ENCODE assay signal across 20 cellular contexts in genomic region chr3:152578769-152579168, GRCh38.
A peak's percentile ranks its signal among the peaks of the same experiment; 100 is the strongest.
DNase-seq lines count a peak whose midpoint lies in the region; ATAC-seq, FAIRE-seq and TF ChIP-seq lines count a peak whose summit lies in the region.
"Had no signal": no experiment of that assay in that cellular context is flagged by ENCODE, and none has a peak within 500 bp of the region (broad histone marks: within the 10 kb centered on the region; RNA-seq: fewer than 3 reads in every experiment).

No MANE protein-coding gene starts in this region.

- peak; percentile 13 for FAIRE-seq in A549 (lab: Jason Lieb, UNC)
- FAIRE-seq: A204.1, D721Med, G401.6, GM12891, GM18507 had no signal

- no peaks in the 10 kb centered on the region for H4K20me1 ChIP-seq in IMR-90 (ENCODE audit: insufficient read depth, low read length)
- no peaks in the 10 kb centered on the region for H4K20me1 ChIP-seq in osteoblast (ENCODE audit: insufficient read depth, low read length)
- H4K20me1 ChIP-seq: BLaER1 treated with 17β-estradiol and CSF1 and Interleukin-3, amounts not matched to agents 10 nM and 100 nM had no signal

- no peak overlapping the region for H4K8ac ChIP-seq in IMR-90 (ENCODE audit: low read depth in 2 of 2, low read length in 2 of 2)

- H4K5ac ChIP-seq in IMR-90 (ENCODE audit: low read depth, low read length), result no peak overlapping the region

- H2AK9ac ChIP-seq in IMR-90 (replicated peaks; ENCODE audit: low read depth, low read length, poor library complexity), result no peak overlapping the region

- POLR2A ChIA-PET in A549 (lab: Yijun Ruan, JAX), result no interaction called here
- POLR2A ChIA-PET in IMR-90 (lab: Charles Lee; ENCODE audit: unreplicated experiment), result no interaction called here

- H3K36me3 ChIP-seq in IMR-90 (ENCODE audit: control insufficient read depth, insufficient read depth, low read length) (no peaks in the 10 kb centered on the region), osteoblast (ENCODE audit: insufficient read depth, low read length) (no peaks in the 10 kb centered on the region)
- H3K36me3 ChIP-seq: BLaER1 treated with 17β-estradiol and CSF1 and Interleukin-3, amounts not matched to agents 10 nM and 100 nM had no signal

- TF ChIP-seq EP300 in A549 (IDR thresholded peaks at IDR 0.05), result no peak

- no peak overlapping the region for H3K4ac ChIP-seq in IMR-90 (ENCODE audit: low read depth, low read length)

- ATAC-seq in A549 (no peak), IMR-90 (ENCODE audit: low read depth) (no peak), GM18505 (IDR thresholded peaks at IDR 0.05; ENCODE audit: unreplicated experiment) (no peak)
- ATAC-seq: CD8-positive, alpha-beta T cell had no signal

- H3K18ac ChIP-seq in IMR-90 (ENCODE audit: low read depth, low read length), result no peak overlapping the region

- no peaks in the 10 kb centered on the region for H3K79me2 ChIP-seq in osteoblast (ENCODE audit: insufficient read depth, low read length)

- H3K4me1 ChIP-seq in A549 (no peaks in the 10 kb centered on the region), IMR-90 (ENCODE audit: control insufficient read depth, insufficient read depth, low read length) (no peaks in the 10 kb centered on the region), osteoblast (ENCODE audit: insufficient read depth, low read length) (peaks cover 6% of the 10 kb centered on the region)
- H3K4me1 ChIP-seq: Caco-2 had no signal

- CTCF ChIA-PET in A549 (lab: Yijun Ruan, JAX), result no interaction called here
- CTCF ChIA-PET in IMR-90 (lab: Yijun Ruan, JAX), result no interaction called here

- H3K4me3 ChIP-seq in A549 (no peak overlapping the region), IMR-90 (ENCODE audit: insufficient read depth, low read depth, low read length) (no peak overlapping the region), fibroblast of villous mesenchyme (ENCODE audit: low read depth, low read length) (no peak overlapping the region), osteoblast (ENCODE audit: insufficient read depth, low read length) (no peak overlapping the region)
- H3K4me3 ChIP-seq: BLaER1 treated with 17β-estradiol and CSF1 and Interleukin-3, amounts not matched to agents 10 nM and 100 nM had no signal

- H3K23ac ChIP-seq in IMR-90 (ENCODE audit: low read depth, low read length), result no peak overlapping the region

- no peak for TF ChIP-seq CTCF in A549 (IDR thresholded peaks at IDR 0.05)
- no peak for TF ChIP-seq CTCF in IMR-90 (conservative IDR thresholded peaks at IDR 0.05; ENCODE audit: low read depth, low read length)
- TF ChIP-seq CTCF in fibroblast of villous mesenchyme (IDR thresholded peaks at IDR 0.05; ENCODE audit: insufficient read depth, low read depth, low read length), result no peak
- TF ChIP-seq CTCF in osteoblast (IDR thresholded peaks at IDR 0.05; ENCODE audit: extremely low read depth, low read depth, low read length), result no peak

- H2AFZ ChIP-seq in IMR-90 (replicated peaks; ENCODE audit: low read length, poor library complexity) (no peak overlapping the region), osteoblast (ENCODE audit: low read length) (no peak overlapping the region)

- H2BK20ac ChIP-seq in IMR-90 (ENCODE audit: low read depth, low read length), result no peak overlapping the region

- no peak overlapping the region for H3K56ac ChIP-seq in IMR-90 (ENCODE audit: extremely low read depth, insufficient read depth, low read length)

- H3K14ac ChIP-seq in IMR-90 (replicated peaks; ENCODE audit: low read depth, low read length), result no peak overlapping the region

- H3K4me2 ChIP-seq in A549 (no peak overlapping the region), IMR-90 (ENCODE audit: low read depth, low read length) (no peak overlapping the region), osteoblast (ENCODE audit: insufficient read depth, low read length) (no peak overlapping the region)
- H3K4me2 ChIP-seq: BLaER1 treated with 17β-estradiol and CSF1 and Interleukin-3, amounts not matched to agents 10 nM and 100 nM had no signal

- H3K27me3 ChIP-seq in IMR-90 (ENCODE audit: control insufficient read depth, insufficient read depth, low read length) (peaks cover 3% of the 10 kb centered on the region), osteoblast (ENCODE audit: insufficient read depth, low read length) (peaks cover 2% of the 10 kb centered on the region)
- H3K27me3 ChIP-seq: BLaER1 treated with 17β-estradiol and CSF1 and Interleukin-3, amounts not matched to agents 10 nM and 100 nM had no signal

- no peaks in the 10 kb centered on the region for H3K9me3 ChIP-seq in A549
- no peaks in the 10 kb centered on the region for H3K9me3 ChIP-seq in IMR-90 (ENCODE audit: control insufficient read depth, insufficient read depth, low read length)
- H3K9me3 ChIP-seq in osteoblast (ENCODE audit: low read depth, low read length), result no peaks in the 10 kb centered on the region
- H3K9me3 ChIP-seq: BLaER1 treated with 17β-estradiol and CSF1 and Interleukin-3, amounts not matched to agents 10 nM and 100 nM; Caco-2 had no signal

- no TSS peak for BruUV-seq in IMR-90 (replicated peaks; lab: Mats Ljungman, UMichigan)

- H3K27ac ChIP-seq in A549 (no peak overlapping the region), IMR-90 (ENCODE audit: insufficient read depth, low read length) (no peak overlapping the region), osteoblast (ENCODE audit: low read depth, low read length) (no peak overlapping the region)
- H3K27ac ChIP-seq: BLaER1 treated with 17β-estradiol and CSF1 and Interleukin-3, amounts not matched to agents 10 nM and 100 nM; C4-2B had no signal

- no peak overlapping the region for H2AK5ac ChIP-seq in IMR-90 (ENCODE audit: low read depth, low read length)

- no peak overlapping the region for H2BK120ac ChIP-seq in IMR-90 (ENCODE audit: low read depth, low read length)

- no peak overlapping the region for H2BK15ac ChIP-seq in IMR-90 (ENCODE audit: low read depth, low read length)

- no peaks in the 10 kb centered on the region for H3K79me1 ChIP-seq in IMR-90 (ENCODE audit: low read depth in 1 of 2, low read length in 2 of 2)

- no peak for DNase-seq in A549 (ENCODE audit: low read depth in 1 of 2, low spot score in 1 of 2)
- no peak for DNase-seq in IMR-90
- DNase-seq in fibroblast of villous mesenchyme (ENCODE audit: low read depth), result peak; percentile 8
- no peak for DNase-seq in osteoblast (ENCODE audit: insufficient read length, low spot score, missing footprints)
- DNase-seq: 8988T; AML-193; Caco-2; Calu3; CD4-positive, alpha-beta T cell; CD8-positive, alpha-beta T cell; DMS79 treated with DMSO at 0.1 percent for 48 hours; GF-D8 had no signal

- no peaks in the 10 kb centered on the region for H3K9me1 ChIP-seq in IMR-90 (ENCODE audit: insufficient read depth, low read length)

- in situ Hi-C loops in IMR-90 (cut with MboI; ENCODE audit: low sequenced_read_pairs), result no loop called here

- H3K9ac ChIP-seq in IMR-90 (ENCODE audit: low read depth, low read length), result no peak overlapping the region
- H3K9ac ChIP-seq: BLaER1 treated with 17β-estradiol and CSF1 and Interleukin-3, amounts not matched to agents 10 nM and 100 nM had no signal

- no peak for TF ChIP-seq POLR2A in A549 (IDR thresholded peaks at IDR 0.05; ENCODE audit: low read length)
- TF ChIP-seq POLR2A in IMR-90 (IDR thresholded peaks at IDR 0.05; ENCODE audit: low read depth, low read length), result no peak
- no peak for TF ChIP-seq POLR2A in GM18505 (IDR thresholded peaks at IDR 0.05; ENCODE audit: borderline replicate concordance, extremely low read depth, insufficient read depth, insufficient read length)

- intact Hi-C loops in IMR-90 (cut with micrococcal nuclease), result loop anchor here (10.0 kb wide), 2 partner anchors 304 to 504 kb away; no protein-coding TSS in a partner anchor

- H2BK5ac ChIP-seq in IMR-90 (ENCODE audit: low read depth, low read length, poor library complexity, severe bottlenecking), result no peak overlapping the region

- TF ChIP-seq RAD21 in A549 (conservative IDR thresholded peaks at IDR 0.05 in 1 of 2, IDR thresholded peaks at IDR 0.05 in 1 of 2) (no peak), IMR-90 (IDR thresholded peaks at IDR 0.05; ENCODE audit: low read length) (no peak)

- H4K91ac ChIP-seq in IMR-90 (ENCODE audit: insufficient read depth, low read depth, low read length), result no peak overlapping the region

- dilution Hi-C loops in IMR-90 (cut with HindIII; ENCODE audit: low sequenced_read_pairs, unreplicated experiment), result no loop called here

TF ChIP-seq in A549, 52 proteins besides CTCF, POLR2A, EP300 and RAD21:
- TF ChIP-seq ZNF302 (CRISPR knock-in tag; IDR thresholded peaks at IDR 0.05) (no peak), ESRRA (IDR thresholded peaks at IDR 0.05; ENCODE audit: borderline replicate concordance, low read length) (no peak), GATA3 (IDR thresholded peaks at IDR 0.05; ENCODE audit: borderline replicate concordance) (no peak), HOXA7 (CRISPR knock-in tag; IDR thresholded peaks at IDR 0.05) (no peak)

TF ChIP-seq in IMR-90, 13 proteins besides CTCF, POLR2A, EP300 and RAD21:
- TF ChIP-seq MAZ (IDR thresholded peaks at IDR 0.05; ENCODE audit: borderline replicate concordance, low read depth, low read length), result no peak
- TF ChIP-seq MAFK (IDR thresholded peaks at IDR 0.05; ENCODE audit: low read depth, low read length), result no peak
- peak; percentile 56 for TF ChIP-seq CEBPB (IDR thresholded peaks at IDR 0.05; ENCODE audit: low read depth, low read length)
- no peak for TF ChIP-seq ELK1 (IDR thresholded peaks at IDR 0.05; ENCODE audit: borderline replicate concordance, low read depth, low read length)
- no peak for TF ChIP-seq RCOR1 (IDR thresholded peaks at IDR 0.05; ENCODE audit: insufficient replicate concordance, low read length)
- TF ChIP-seq USF2 (IDR thresholded peaks at IDR 0.05; ENCODE audit: low read depth, low read length), result no peak
- no peak for TF ChIP-seq MXI1 (IDR thresholded peaks at IDR 0.05; ENCODE audit: borderline replicate concordance, low read depth, low read length)
- no peak for TF ChIP-seq FOS (IDR thresholded peaks at IDR 0.05; ENCODE audit: low read depth, low read length)
